8 cellular contexts compared by ENCODE assay signal in the genomic region with DNA sequence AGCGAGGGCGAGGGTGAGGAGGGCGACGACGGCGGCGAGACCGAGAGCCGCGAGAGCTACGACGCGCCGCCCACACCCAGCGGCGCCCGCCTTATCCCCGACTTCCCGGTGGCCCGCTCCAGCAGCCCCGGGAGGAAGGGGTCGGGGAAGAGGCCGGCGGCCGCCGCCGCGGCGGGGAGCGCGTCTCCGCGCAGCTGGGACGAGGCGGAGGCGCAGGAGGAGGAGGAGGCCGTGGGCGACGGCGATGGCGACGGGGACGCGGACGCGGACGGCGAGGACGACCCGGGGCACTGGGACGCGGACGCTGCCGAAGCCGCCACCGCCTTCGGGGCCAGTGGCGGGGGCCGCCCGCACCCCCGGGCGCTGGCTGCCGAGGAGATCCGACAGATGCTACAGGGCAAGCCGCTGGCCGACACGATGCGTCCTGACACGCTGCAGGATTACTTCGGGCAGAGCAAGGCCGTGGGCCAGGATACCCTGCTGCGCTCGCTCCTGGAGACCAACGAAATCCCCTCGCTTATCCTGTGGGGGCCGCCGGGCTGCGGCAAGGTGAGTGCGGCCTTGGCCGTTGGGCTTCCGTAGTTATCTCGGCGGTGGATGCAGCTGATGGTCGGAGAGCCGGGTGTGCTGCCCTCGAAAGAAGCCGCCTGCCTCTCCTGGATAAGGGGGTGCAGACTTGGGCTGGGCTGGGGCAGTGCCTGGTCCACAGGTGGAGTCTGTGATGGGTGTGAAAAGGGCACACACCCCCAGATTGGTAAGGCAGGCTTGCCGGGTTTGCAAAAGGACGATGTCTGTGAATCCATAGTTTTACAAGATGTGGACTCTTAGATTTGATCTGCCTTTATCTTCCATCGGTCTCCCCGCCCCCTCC. TPM values are rescaled to one million over a fixed set of nuclear protein-coding genes. Genes with fewer than 3 reads are reported as not detected.
DNase-seq lines count a peak whose midpoint lies in the region; ATAC-seq and TF ChIP-seq lines count a peak whose summit lies in the region.

No MANE protein-coding gene starts in this region.

- H3K27me3 Mint-ChIP-seq in activated CD4-positive, alpha-beta memory T cell treated with anti-CD3 and anti-CD28 coated beads, Interleukin-2, amount 10 ng/mL, durations not matched to agents 7 days and 5 days, result no peaks in the 10 kb centered on the region
- no peaks in the 10 kb centered on the region for H3K27me3 Mint-ChIP-seq in natural killer cell (ENCODE audit: low read depth in 2 of 2)
- H3K27me3 Mint-ChIP-seq in type B pancreatic cell, result no peaks in the 10 kb centered on the region

- peak; percentile 69 for DNase-seq in DMS 273 (lab: John Stamatoyannopoulos, UW; ENCODE audit: unreplicated experiment)
- DNase-seq in DMS 273 treated with DMSO at 0.1 percent for 48 hours (lab: John Stamatoyannopoulos, UW), result no peak
- peak; percentile 37 for DNase-seq in LHCN-M2 (ENCODE audit: low read depth)
- peak; percentile 44 for DNase-seq in activated CD4-positive, alpha-beta memory T cell treated with anti-CD3 and anti-CD28 coated beads, Interleukin-2, amount 10 ng/mL, durations not matched to agents 7 days and 5 days
- DNase-seq in natural killer cell, result peak; percentile 44
- DNase-seq in type B pancreatic cell (ENCODE audit: extremely low spot score, unreplicated experiment), result no peak

- H3K4me1 Mint-ChIP-seq in activated CD4-positive, alpha-beta memory T cell treated with anti-CD3 and anti-CD28 coated beads, Interleukin-2, amount 10 ng/mL, durations not matched to agents 7 days and 5 days, result peaks cover 47% of the 10 kb centered on the region
- peaks cover 46 to 47% of the 10 kb centered on the region in 2 donors for H3K4me1 Mint-ChIP-seq in natural killer cell
- peaks cover 42% of the 10 kb centered on the region for H3K4me1 Mint-ChIP-seq in type B pancreatic cell (ENCODE audit: unreplicated experiment)

- no peaks in the 10 kb centered on the region for H3K9me3 Mint-ChIP-seq in activated CD4-positive, alpha-beta memory T cell treated with anti-CD3 and anti-CD28 coated beads, Interleukin-2, amount 10 ng/mL, durations not matched to agents 7 days and 5 days
- H3K9me3 Mint-ChIP-seq in natural killer cell (no peaks in the 10 kb centered on the region), type B pancreatic cell (no peaks in the 10 kb centered on the region)

- H3K27ac Mint-ChIP-seq in activated CD4-positive, alpha-beta memory T cell treated with anti-CD3 and anti-CD28 coated beads, Interleukin-2, amount 10 ng/mL, durations not matched to agents 7 days and 5 days, result peak overlapping the region; percentile 85
- H3K27ac Mint-ChIP-seq in natural killer cell, result peak overlapping the region; percentile 45 to 98
- H3K27ac Mint-ChIP-seq in type B pancreatic cell, result peak overlapping the region; percentile 86

- peaks cover 0 to 4% of the 10 kb centered on the region in 2 donors for H3K36me3 ChIP-seq in esophagus (ENCODE audit: control insufficient read depth in 2 of 2, insufficient read depth in 2 of 2, low read length in 1 of 2)

- H3K4me1 ChIP-seq in esophagus (ENCODE audit: control insufficient read depth in 2 of 2, insufficient read depth in 2 of 2, low read length in 1 of 2), result peaks cover 5 to 6% of the 10 kb centered on the region in 2 donors

- intact Hi-C loops in natural killer cell (cut with micrococcal nuclease), result loop anchor here (1.0 to 10.0 kb wide), 4 partner anchors 75 to 521 kb away; partner anchors contain the start of genes GMDS, RIPK1 and SERPINB1

- TF ChIP-seq CTCF in natural killer cell (IDR thresholded peaks at IDR 0.05), result no peak
- TF ChIP-seq CTCF in type B pancreatic cell (conservative IDR thresholded peaks at IDR 0.05), result no peak

- ATAC-seq in GM21737 (IDR thresholded peaks at IDR 0.05; ENCODE audit: unreplicated experiment) (peak; percentile 25), natural killer cell (no peak)

- H3K27ac ChIP-seq in esophagus (ENCODE audit: low read depth in 2 of 2, low read length in 1 of 2), result peak overlapping the region; percentile 97 to 98

- peak overlapping the region; percentile 85 to 94 for H3K4me3 ChIP-seq in esophagus (ENCODE audit: low read depth in 1 of 2, low read length in 2 of 2)

- POLR2A ChIA-PET in activated CD4-positive, alpha-beta memory T cell treated with anti-CD3 and anti-CD28 coated beads, Interleukin-2, amount 10 ng/mL, durations not matched to agents 7 days and 5 days (lab: Charles Lee), result interaction anchor here (0.8 to 5.1 kb wide), 19 partner anchors 8 to 309 kb away, joined by 3 to 48 read pairs (median 4); partner anchors contain the start of genes MYLK4 and SERPINB1

- peak overlapping the region; percentile 90 for H3K4me3 Mint-ChIP-seq in activated CD4-positive, alpha-beta memory T cell treated with anti-CD3 and anti-CD28 coated beads, Interleukin-2, amount 10 ng/mL, durations not matched to agents 7 days and 5 days
- peak overlapping the region; percentile 88 for H3K4me3 Mint-ChIP-seq in natural killer cell
- peak overlapping the region; percentile 86 for H3K4me3 Mint-ChIP-seq in type B pancreatic cell

- no peaks in the 10 kb centered on the region for H3K27me3 ChIP-seq in esophagus (ENCODE audit: control insufficient read depth in 1 of 2, insufficient read depth in 2 of 2, low read length in 2 of 2)

- 0 to 1% methylated on average over 64 to 91 of the region's 91 CpGs for WGBS in esophagus, 2 donors

- no peaks in the 10 kb centered on the region for H3K9me3 ChIP-seq in esophagus (ENCODE audit: control insufficient read depth in 2 of 2, insufficient read depth in 1 of 2, low read depth in 1 of 2, low read length in 1 of 2)

- peaks cover 24% of the 10 kb centered on the region for H3K36me3 Mint-ChIP-seq in activated CD4-positive, alpha-beta memory T cell treated with anti-CD3 and anti-CD28 coated beads, Interleukin-2, amount 10 ng/mL, durations not matched to agents 7 days and 5 days (ENCODE audit: low read depth)
- H3K36me3 Mint-ChIP-seq in natural killer cell, result no peaks in the 10 kb centered on the region
- H3K36me3 Mint-ChIP-seq in type B pancreatic cell, result peaks cover 10% of the 10 kb centered on the region

- CTCF ChIA-PET in activated CD4-positive, alpha-beta memory T cell treated with anti-CD3 and anti-CD28 coated beads, Interleukin-2, amount 10 ng/mL, durations not matched to agents 7 days and 5 days (lab: Charles Lee), result interaction anchor here (0.6 to 5.1 kb wide), 14 partner anchors 9 to 224 kb away, joined by 3 to 29 read pairs (median 4); partner anchors contain the start of gene MYLK4

RNA-seq across cellular contexts. Expression of gene WRNIP1, which starts 0.9 kb away (rescaled TPM):
- total RNA-seq in LHCN-M2 (2014; rRNA removed), result 66.4 and 75.0 TPM in 2 replicates
- 26.8 TPM for polyA plus RNA-seq in LHCN-M2 (2012)
- total RNA-seq in activated CD4-positive, alpha-beta memory T cell treated with anti-CD3 and anti-CD28 coated beads, Interleukin-2, amount 10 ng/mL, durations not matched to agents 7 days and 5 days, result 10 to 100 TPM; 39.6 to 42.1 TPM
- 10 to 100 TPM; 50.0 to 71.2 TPM for polyA plus RNA-seq in esophagus
- 10 to 100 TPM; 27.9 to 34.8 (median 30.5) TPM for total RNA-seq in natural killer cell
- total RNA-seq in type B pancreatic cell (ENCODE audit: low replicate concordance), result 37.6 and 41.2 TPM in 2 replicates

RNA-seq across cellular contexts. Expression of gene MYLK4, which starts 15.4 kb away (rescaled TPM):
- total RNA-seq in LHCN-M2 (2014; rRNA removed) (0.26 and 0.40 TPM in 2 replicates), natural killer cell (1 to 10 TPM in 1 of 3 donors, under 1 TPM in 2; 0.45 to 1.1 (median 0.88) TPM), type B pancreatic cell (ENCODE audit: low replicate concordance) (0.29 and 0.65 TPM in 2 replicates)
- 0.10 TPM for polyA plus RNA-seq in LHCN-M2 (2012)
- under 1 TPM; 0.15 to 0.28 TPM for total RNA-seq in activated CD4-positive, alpha-beta memory T cell treated with anti-CD3 and anti-CD28 coated beads, Interleukin-2, amount 10 ng/mL, durations not matched to agents 7 days and 5 days
- polyA plus RNA-seq in esophagus, result under 1 TPM; 0.59 to 0.75 TPM

Comparison
In these comparisons a context has a peak if more than half of its experiments do, and no peak if none do; other contexts are left out.
1. DNase-seq: peak in DMS 273 (single experiment), LHCN-M2 (single experiment), activated CD4-positive, alpha-beta memory T cell treated with anti-CD3 and anti-CD28 coated beads, Interleukin-2, amount 10 ng/mL, durations not matched to agents 7 days and 5 days (single experiment) and natural killer cell (single experiment); none in DMS 273 treated with DMSO at 0.1 percent for 48 hours (single experiment) and type B pancreatic cell (single experiment).
2. Peak in every context shown above with its lines, with median percentiles within 50 percentile points of each other: H3K27ac Mint-ChIP-seq and H3K4me3 Mint-ChIP-seq.